In genomic region chr17:46001390-46002310, GRCh38 we compare ENCODE assay signal across 1 cellular context.
TF ChIP-seq lines count a peak whose summit lies in the region.

No MANE protein-coding gene starts in this region.

TF ChIP-seq in HepG2, 621 proteins besides CTCF, POLR2A, EP300 and RAD21 (continued from another document and continues in another):
- TF ChIP-seq CAMTA2 (CRISPR knock-in tag; IDR thresholded peaks at IDR 0.05; ENCODE audit: borderline replicate concordance) = no peak
- TF ChIP-seq SIX4 (CRISPR knock-in tag; IDR thresholded peaks at IDR 0.05) = no peak
- no peak for TF ChIP-seq ZNF740 (CRISPR knock-in tag; IDR thresholded peaks at IDR 0.05)
- TF ChIP-seq MLX (CRISPR knock-in tag; IDR thresholded peaks at IDR 0.05) = no peak
- 0 out of 2 replicates have a peak, but pooled peaks have one; percentile 3 for TF ChIP-seq HIVEP1 (CRISPR knock-in tag; IDR thresholded peaks at IDR 0.05)
- TF ChIP-seq ZNF749 (CRISPR knock-in tag; IDR thresholded peaks at IDR 0.05; ENCODE audit: borderline replicate concordance) = no peak
- no peak for TF ChIP-seq ZNF101 (CRISPR knock-in tag; IDR thresholded peaks at IDR 0.05; ENCODE audit: borderline replicate concordance, low read depth)
- TF ChIP-seq CBX5 (CRISPR knock-in tag; IDR thresholded peaks at IDR 0.05; ENCODE audit: borderline replicate concordance) = no peak
- TF ChIP-seq FOXJ3 (CRISPR knock-in tag; IDR thresholded peaks at IDR 0.05; ENCODE audit: borderline replicate concordance) = no peak
- peak; percentile 22; the same call in 1 of the 2 replicates for TF ChIP-seq RCOR2 (CRISPR knock-in tag; IDR thresholded peaks at IDR 0.05)
- TF ChIP-seq MTERF4 (CRISPR knock-in tag; IDR thresholded peaks at IDR 0.05) = 0 out of 2 replicates have a peak, but pooled peaks have one; percentile 58
- TF ChIP-seq ZNF253 (CRISPR knock-in tag; IDR thresholded peaks at IDR 0.05; ENCODE audit: borderline replicate concordance) = no peak
- no peak for TF ChIP-seq ZKSCAN8 (CRISPR knock-in tag; IDR thresholded peaks at IDR 0.05; ENCODE audit: borderline replicate concordance)
- no peak for TF ChIP-seq RFXANK (CRISPR knock-in tag; IDR thresholded peaks at IDR 0.05)
- TF ChIP-seq ZBTB40 (IDR thresholded peaks at IDR 0.05) = no peak
- TF ChIP-seq ZBTB40 (CRISPR knock-in tag; IDR thresholded peaks at IDR 0.05) = no peak
- TF ChIP-seq IRF2 (CRISPR knock-in tag; IDR thresholded peaks at IDR 0.05) = no peak
- TF ChIP-seq RARG (CRISPR knock-in tag; IDR thresholded peaks at IDR 0.05; ENCODE audit: low read depth) = no peak
- TF ChIP-seq ZNF275 (CRISPR knock-in tag; IDR thresholded peaks at IDR 0.05; ENCODE audit: borderline replicate concordance) = no peak
- TF ChIP-seq RNF219 (CRISPR knock-in tag; IDR thresholded peaks at IDR 0.05) = no peak
- no peak for TF ChIP-seq REL (CRISPR knock-in tag; conservative IDR thresholded peaks at IDR 0.05)
- peak; percentile 100 for TF ChIP-seq ZNF18 (CRISPR knock-in tag; IDR thresholded peaks at IDR 0.05; ENCODE audit: insufficient replicate concordance)
- no peak for TF ChIP-seq GMEB2 (CRISPR knock-in tag; IDR thresholded peaks at IDR 0.05; ENCODE audit: low read depth)
- no peak for TF ChIP-seq TBL1XR1 (IDR thresholded peaks at IDR 0.05; ENCODE audit: borderline replicate concordance, low read length, partially characterized antibody)
- no peak for TF ChIP-seq ZNF367 (CRISPR knock-in tag; IDR thresholded peaks at IDR 0.05; ENCODE audit: borderline replicate concordance)
- no peak for TF ChIP-seq ZNF780A (CRISPR knock-in tag; IDR thresholded peaks at IDR 0.05)
- no peak for TF ChIP-seq ZNF576 (CRISPR knock-in tag; IDR thresholded peaks at IDR 0.05)
- TF ChIP-seq ZNF460 (CRISPR knock-in tag; IDR thresholded peaks at IDR 0.05; ENCODE audit: borderline replicate concordance) = no peak; the same call in 1 of the 2 replicates
- no peak for TF ChIP-seq SOX5 (CRISPR knock-in tag; IDR thresholded peaks at IDR 0.05; ENCODE audit: borderline replicate concordance)
- 0 out of 2 replicates have a peak, but pooled peaks have one; percentile 19 for TF ChIP-seq ZNF329 (CRISPR knock-in tag; IDR thresholded peaks at IDR 0.05; ENCODE audit: low read depth)
- TF ChIP-seq ZNF292 (CRISPR knock-in tag; IDR thresholded peaks at IDR 0.05; ENCODE audit: borderline replicate concordance, low read depth) = no peak; the same call in 1 of the 2 replicates
- no peak for TF ChIP-seq ZUFSP (CRISPR knock-in tag; IDR thresholded peaks at IDR 0.05; ENCODE audit: borderline replicate concordance)
- peak; percentile 7; the same call in 1 of the 2 replicates for TF ChIP-seq ZNF768 (CRISPR knock-in tag; IDR thresholded peaks at IDR 0.05)
- TF ChIP-seq UBTF (CRISPR knock-in tag; IDR thresholded peaks at IDR 0.05) = 0 out of 2 replicates have a peak, but pooled peaks have one; percentile 36
